In the genomic region with DNA sequence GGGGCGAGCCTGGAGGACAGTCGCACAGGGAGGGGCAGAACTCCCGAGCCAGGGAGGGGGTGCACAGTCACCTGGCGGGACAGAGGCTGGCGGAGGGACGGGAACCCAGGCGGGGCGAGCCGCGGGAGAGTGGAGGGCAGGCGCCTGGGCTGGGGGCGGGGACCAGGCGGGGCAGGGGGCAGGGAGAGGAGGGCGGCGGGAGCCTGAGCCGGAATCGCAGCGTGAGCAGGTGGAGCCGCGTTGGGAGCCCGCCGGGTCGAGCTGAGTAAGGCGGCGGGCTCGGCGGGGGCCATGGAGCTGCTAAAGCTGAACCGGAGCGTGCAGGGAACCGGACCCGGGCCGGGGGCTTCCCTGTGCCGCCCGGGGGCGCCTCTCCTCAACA, we compare ENCODE assay signal across 8 cellular contexts. TPM values are rescaled to one million over a fixed set of nuclear protein-coding genes. Genes with fewer than 3 reads are reported as not detected.
A peak's percentile ranks its signal among the peaks of the same experiment; 100 is the strongest.
DNase-seq lines count a peak whose midpoint lies in the region; ATAC-seq and TF ChIP-seq lines count a peak whose summit lies in the region.

A gene (plus strand): TSS at position 201 of the 382 bp plus-strand sequence. CDS start 91 bp downstream, at position 292.

- H3K9me3 ChIP-seq in upper lobe of right lung: no peaks in the 10 kb centered on the region

- H3K27me3 Mint-ChIP-seq in chondrocyte (ENCODE audit: low read depth) (peaks cover 25% of the 10 kb centered on the region), mesothelial cell of epicardium (ENCODE audit: low read depth) (peaks cover 14% of the 10 kb centered on the region)

- H3K4me3 Mint-ChIP-seq in chondrocyte (ENCODE audit: unreplicated experiment) (peak within 1 kb of the TSS; percentile 52), mesothelial cell of epicardium (peak within 1 kb of the TSS; percentile 62)

- no peaks in the 10 kb centered on the region for H3K9me3 Mint-ChIP-seq in chondrocyte (ENCODE audit: low read depth)
- H3K9me3 Mint-ChIP-seq in mesothelial cell of epicardium: no peaks in the 10 kb centered on the region

- H3K27me3 ChIP-seq in upper lobe of right lung: peaks cover 45% of the 10 kb centered on the region

- H3K27ac Mint-ChIP-seq in chondrocyte (ENCODE audit: unreplicated experiment): no peak within 1 kb of the TSS
- H3K27ac Mint-ChIP-seq in mesothelial cell of epicardium: no peak within 1 kb of the TSS

- H3K4me1 Mint-ChIP-seq in chondrocyte (ENCODE audit: low read depth) (peaks cover 10% of the 10 kb centered on the region), mesothelial cell of epicardium (peaks cover 9% of the 10 kb centered on the region)

- H3K36me3 ChIP-seq in upper lobe of right lung: no peaks in the 10 kb centered on the region

- intact Hi-C loops in upper lobe of right lung (cut with DNase I): no loop called here

- H3K27ac ChIP-seq in upper lobe of right lung: no peak within 1 kb of the TSS

- H3K36me3 Mint-ChIP-seq in chondrocyte (ENCODE audit: low read depth): no peaks in the 10 kb centered on the region
- H3K36me3 Mint-ChIP-seq in mesothelial cell of epicardium: no peaks in the 10 kb centered on the region

- peaks cover 7% of the 10 kb centered on the region for H3K4me1 ChIP-seq in upper lobe of right lung

- TF ChIP-seq CTCF in chondrocyte (IDR thresholded peaks at IDR 0.05) (no peak), mesothelial cell of epicardium (IDR thresholded peaks at IDR 0.05; ENCODE audit: unreplicated experiment) (no peak), upper lobe of right lung (IDR thresholded peaks at IDR 0.05) (no peak)

- peak within 1 kb of the TSS; percentile 40 for H3K4me3 ChIP-seq in upper lobe of right lung

- ATAC-seq in upper lobe of right lung (peak; percentile 67), GM21381 (IDR thresholded peaks at IDR 0.05; ENCODE audit: unreplicated experiment) (no peak)

- DNase-seq in COR-L47 (lab: John Stamatoyannopoulos, UW) (peak; percentile 39), NCI-H748 treated with DMSO at 0.1 percent for 48 hours (lab: John Stamatoyannopoulos, UW) (peak; percentile 37), chondrocyte (ENCODE audit: low spot score) (no peak), mesothelial cell of epicardium (ENCODE audit: low spot score in 2 of 2, unreplicated experiment in 2 of 2) (peak in 1 of 2 experiments; percentile 47), upper lobe of right lung (peak; percentile 71), OCI-M2 (lab: John Stamatoyannopoulos, UW; ENCODE audit: unreplicated experiment) (no peak), NCI-H187 (lab: John Stamatoyannopoulos, UW) (no peak)

RNA-seq across cellular contexts. Expression of the gene that starts here (rescaled TPM):
- not detected in 3 replicates for total RNA-seq in chondrocyte
- 3.7 to 4.6 TPM (median 3.8 TPM) in 3 replicates for total RNA-seq in mesothelial cell of epicardium
- total RNA-seq in upper lobe of right lung: not detected

Comparison
In these comparisons a context has a peak if more than half of its experiments do, and no peak if none do; other contexts are left out.
1. Peak in DNase-seq, ATAC-seq and H3K4me3 ChIP-seq in upper lobe of right lung; RNA of the gene not detected or under 1 TPM.
2. DNase-seq: peak in COR-L47 (single experiment) and NCI-H748 treated with DMSO at 0.1 percent for 48 hours (single experiment); none in chondrocyte (single experiment), OCI-M2 (single experiment) and NCI-H187 (0 of 2).